In genomic region chr19:35144600-35145436, GRCh38 we compare ENCODE assay signal across 6 cellular contexts. TPM values are rescaled to one million over a fixed set of nuclear protein-coding genes. Genes with fewer than 3 reads are reported as not detected.
DNase-seq lines count a peak whose midpoint lies in the region; ATAC-seq, FAIRE-seq and TF ChIP-seq lines count a peak whose summit lies in the region.

No MANE protein-coding gene starts in this region.

- WGBS in aorta, 2 donors: 48% methylated on average over 15 of the region's 15 CpGs

- no peak for TF ChIP-seq POLR2A in H54 (IDR thresholded peaks at IDR 0.05; ENCODE audit: low read depth, low read length)

- no peak overlapping the region for H3K4me3 Mint-ChIP-seq in mesothelial cell of epicardium
- H3K4me3 Mint-ChIP-seq in activated T-helper 17 cell treated with anti-CD3 and anti-CD28 coated beads, Interleukin-2, amount 50 U/mL, for 72 hours: no peak overlapping the region

- H3K27ac ChIP-seq in aorta (ENCODE audit: low read depth in 1 of 2, low read length in 2 of 2): no peak overlapping the region

- H3K4me3 ChIP-seq in NT2/D1 (ENCODE audit: insufficient read length, low read depth) (no peak overlapping the region), aorta (ENCODE audit: low read length in 2 of 2) (no peak overlapping the region)

- no peak for ATAC-seq in aorta (ENCODE audit: low FRiP score)
- ATAC-seq in activated T-helper 17 cell treated with anti-CD3 and anti-CD28 coated beads, Interleukin-2, amount 50 U/mL, for 72 hours (replicated peaks): no peak

- no peak for TF ChIP-seq CTCF in mesothelial cell of epicardium (IDR thresholded peaks at IDR 0.05; ENCODE audit: unreplicated experiment)

- H3K9me3 ChIP-seq in NT2/D1 (ENCODE audit: insufficient read depth, low read length) (no peaks in the 10 kb centered on the region), aorta (ENCODE audit: control insufficient read depth, low read length) (no peaks in the 10 kb centered on the region)

- DNase-seq in H54 (ENCODE audit: insufficient read length, low spot score) (peak; percentile 81), NT2/D1 (ENCODE audit: low read depth, low spot score) (peak; percentile 75), islet precursor cell (peak; percentile 88), aorta (no peak), mesothelial cell of epicardium (ENCODE audit: low spot score in 2 of 2, unreplicated experiment in 2 of 2) (no peak)

- intact Hi-C loops in aorta (cut with DNase I): loop anchor here in 1 of 2 donors (5.0 to 10.0 kb wide), 2 partner anchors 78 to 120 kb away; partner anchors contain the start of gene USF2

- peaks cover 44% of the 10 kb centered on the region for H3K27me3 ChIP-seq in NT2/D1 (ENCODE audit: insufficient read depth, insufficient read length)
- no peaks in the 10 kb centered on the region for H3K27me3 ChIP-seq in aorta (ENCODE audit: control insufficient read depth in 1 of 2, insufficient read depth in 2 of 2, low read length in 1 of 2)

- no peak overlapping the region for H3K9ac ChIP-seq in NT2/D1 (ENCODE audit: insufficient read length, low read depth)

- FAIRE-seq in H54 (lab: Jason Lieb, UNC): no peak

- H3K36me3 Mint-ChIP-seq in mesothelial cell of epicardium: no peaks in the 10 kb centered on the region
- H3K36me3 Mint-ChIP-seq in activated T-helper 17 cell treated with anti-CD3 and anti-CD28 coated beads, Interleukin-2, amount 50 U/mL, for 72 hours (ENCODE audit: low read depth): no peaks in the 10 kb centered on the region

- H3K36me3 ChIP-seq in NT2/D1 (ENCODE audit: insufficient read depth, insufficient read length, low read length) (no peaks in the 10 kb centered on the region), aorta (ENCODE audit: control insufficient read depth in 1 of 2, insufficient read depth in 2 of 2, low read length in 1 of 2) (no peaks in the 10 kb centered on the region)

- peaks cover 38% of the 10 kb centered on the region for H3K4me1 Mint-ChIP-seq in mesothelial cell of epicardium
- peaks cover 22% of the 10 kb centered on the region for H3K4me1 Mint-ChIP-seq in activated T-helper 17 cell treated with anti-CD3 and anti-CD28 coated beads, Interleukin-2, amount 50 U/mL, for 72 hours

- peaks cover 49% of the 10 kb centered on the region for H3K27me3 Mint-ChIP-seq in mesothelial cell of epicardium (ENCODE audit: low read depth)
- no peaks in the 10 kb centered on the region for H3K27me3 Mint-ChIP-seq in activated T-helper 17 cell treated with anti-CD3 and anti-CD28 coated beads, Interleukin-2, amount 50 U/mL, for 72 hours

- no peak overlapping the region for H3K27ac Mint-ChIP-seq in mesothelial cell of epicardium
- H3K27ac Mint-ChIP-seq in activated T-helper 17 cell treated with anti-CD3 and anti-CD28 coated beads, Interleukin-2, amount 50 U/mL, for 72 hours: no peak overlapping the region

- H3K4me1 ChIP-seq in NT2/D1 (ENCODE audit: insufficient read depth, insufficient read length) (peaks cover 8% of the 10 kb centered on the region), aorta (ENCODE audit: control insufficient read depth in 1 of 2, insufficient read depth in 2 of 2, low read length in 2 of 2) (peaks cover 0 to 4% of the 10 kb centered on the region in 2 donors)

- no peaks in the 10 kb centered on the region for H3K9me3 Mint-ChIP-seq in mesothelial cell of epicardium
- no peaks in the 10 kb centered on the region for H3K9me3 Mint-ChIP-seq in activated T-helper 17 cell treated with anti-CD3 and anti-CD28 coated beads, Interleukin-2, amount 50 U/mL, for 72 hours

RNA-seq across cellular contexts. Expression of gene FXYD7, which starts 1.8 kb away (rescaled TPM):
- total RNA-seq in aorta (under 1 TPM in 1 of 2 donors, not detected in 1; 0.63 TPM), mesothelial cell of epicardium (0.41 to 1.3 TPM (median 0.69 TPM) in 3 replicates)
- polyA plus RNA-seq in aorta: 1 to 10 TPM in 1 of 2 donors, not detected in 1; 1.8 TPM
- 1 to 10 TPM in 1 of 2 donors, under 1 TPM in 1; 0.40 to 1.4 TPM for total RNA-seq in activated T-helper 17 cell treated with anti-CD3 and anti-CD28 coated beads, Interleukin-2, amount 50 U/mL, for 72 hours

RNA-seq across cellular contexts. Expression of gene FXYD1, which starts 6.2 kb away (rescaled TPM):
- total RNA-seq in aorta (100 to 1,000 TPM; 179 to 202 TPM), mesothelial cell of epicardium (2.8 to 4.3 TPM (median 3.6 TPM) in 3 replicates)
- polyA plus RNA-seq in aorta: 100 to 1,000 TPM; 150 to 288 TPM
- under 1 TPM; 0.54 to 0.93 TPM for total RNA-seq in activated T-helper 17 cell treated with anti-CD3 and anti-CD28 coated beads, Interleukin-2, amount 50 U/mL, for 72 hours

RNA-seq across cellular contexts. Expression of gene FXYD5, which starts 9.7 kb away (rescaled TPM):
- total RNA-seq in aorta: 100 to 1,000 TPM in 1 of 2 donors, 10 to 100 TPM in 1; 71.7 to 126 TPM
- 100 to 1,000 TPM in 1 of 2 donors, 10 to 100 TPM in 1; 89.5 to 179 TPM for polyA plus RNA-seq in aorta
- total RNA-seq in mesothelial cell of epicardium: 23.1 to 27.0 TPM (median 24.7 TPM) in 3 replicates
- total RNA-seq in activated T-helper 17 cell treated with anti-CD3 and anti-CD28 coated beads, Interleukin-2, amount 50 U/mL, for 72 hours: 100 to 1,000 TPM; 214 to 257 TPM

RNA-seq across cellular contexts. Expression of gene LGI4, which starts 10.0 kb away (rescaled TPM):
- 10 to 100 TPM; 17.5 TPM for total RNA-seq in aorta
- polyA plus RNA-seq in aorta: 10 to 100 TPM in 1 of 2 donors, 1 to 10 TPM in 1; 5.1 to 15.0 TPM
- 1.1 to 2.0 TPM (median 1.4 TPM) in 3 replicates for total RNA-seq in mesothelial cell of epicardium
- 1 to 10 TPM in 1 of 2 donors, not detected in 1; 1.9 TPM for total RNA-seq in activated T-helper 17 cell treated with anti-CD3 and anti-CD28 coated beads, Interleukin-2, amount 50 U/mL, for 72 hours

RNA-seq across cellular contexts. Expression of gene FXYD3, which starts 29.2 kb away (rescaled TPM):
- total RNA-seq in aorta (1 to 10 TPM in 1 of 2 donors, under 1 TPM in 1; 0.49 to 1.2 TPM), mesothelial cell of epicardium (5.5 to 8.3 TPM (median 6.6 TPM) in 3 replicates)
- 10 to 100 TPM in 1 of 2 donors, 1 to 10 TPM in 1; 7.4 to 77.6 TPM for polyA plus RNA-seq in aorta
- total RNA-seq in activated T-helper 17 cell treated with anti-CD3 and anti-CD28 coated beads, Interleukin-2, amount 50 U/mL, for 72 hours: not detected

Comparison
In these comparisons a context has a peak if more than half of its experiments do, and no peak if none do; other contexts are left out.
1. DNase-seq: peak in H54 (single experiment), NT2/D1 (single experiment) and islet precursor cell (single experiment); none in aorta (0 of 2) and mesothelial cell of epicardium (0 of 2).
2. RNA of gene FXYD1, which starts 6.2 kb away (total RNA-seq): 179 to 202 TPM in aorta; 2.8 to 4.3 TPM in mesothelial cell of epicardium and 0.54 to 0.93 TPM in activated T-helper 17 cell treated with anti-CD3 and anti-CD28 coated beads, Interleukin-2, amount 50 U/mL, for 72 hours; every median in the first group is over 10 times any median in the second.